31 cellular contexts compared by ENCODE assay signal in the genomic region with DNA sequence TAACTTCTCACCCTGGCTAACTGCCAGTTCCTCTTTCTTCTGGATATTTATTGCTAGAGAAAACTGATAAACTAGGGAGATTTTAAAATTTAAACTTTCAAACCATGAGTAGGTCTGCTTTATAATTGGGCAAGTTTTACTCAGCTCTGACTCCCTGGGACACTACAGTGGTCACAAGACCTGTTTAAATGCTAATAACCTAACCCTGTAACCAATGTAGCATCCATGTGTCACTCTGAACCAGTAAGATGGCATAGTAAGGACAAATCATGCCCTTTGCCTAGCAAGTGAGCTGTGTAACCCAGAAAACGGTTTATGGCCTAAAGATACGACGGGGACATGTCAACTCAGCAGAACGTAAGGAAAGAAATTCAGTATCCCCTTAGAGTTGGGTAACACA.
A peak's percentile ranks its signal among the peaks of the same experiment; 100 is the strongest.
DNase-seq lines count a peak whose midpoint lies in the region; ATAC-seq, FAIRE-seq and TF ChIP-seq lines count a peak whose summit lies in the region.
"Had no signal": no experiment of that assay in that cellular context is flagged by ENCODE, and none has a peak within 500 bp of the region (broad histone marks: within the 10 kb centered on the region; RNA-seq: fewer than 3 reads in every experiment).

No MANE protein-coding gene starts in this region.

- no peaks in the 10 kb centered on the region for H3K27me3 ChIP-seq in CD4-positive, CD25-positive, alpha-beta regulatory T cell (ENCODE audit: control insufficient read depth, insufficient read depth, low read length)
- H3K27me3 ChIP-seq: BE2C, MG63, pancreas, uterus had no signal

- H3K36me3 ChIP-seq in CD4-positive, CD25-positive, alpha-beta regulatory T cell (ENCODE audit: control insufficient read depth, insufficient read depth, low read length), result peaks cover 50% of the 10 kb centered on the region
- H3K36me3 ChIP-seq: BE2C, MG63, uterus had no signal

- no peaks in the 10 kb centered on the region for H3K9me3 ChIP-seq in CD4-positive, CD25-positive, alpha-beta regulatory T cell (ENCODE audit: control insufficient read depth in 2 of 2, low read length in 2 of 2)
- H3K9me3 ChIP-seq: BE2C, left ventricle myocardium inferior, MG63, pancreas, thoracic aorta, uterus had no signal

- peak overlapping the region in 2 of 3 donors; percentile 38 to 42 for H3K27ac Mint-ChIP-seq in CD4-positive, CD25-positive, alpha-beta regulatory T cell
- H3K27ac Mint-ChIP-seq in central memory CD8-positive, alpha-beta T cell (ENCODE audit: low read depth), result peak overlapping the region; percentile 67

- H3K27ac ChIP-seq in CD4-positive, CD25-positive, alpha-beta regulatory T cell (ENCODE audit: insufficient read depth, low read length, poor library complexity, severe bottlenecking), result no peak overlapping the region
- H3K27ac ChIP-seq: KMS-11, left ventricle myocardium inferior, pancreas, PC-9, skin epidermis, thoracic aorta, uterus had no signal

- H3K4me3 ChIP-seq in CD4-positive, CD25-positive, alpha-beta regulatory T cell (ENCODE audit: low read depth, low read length), result no peak overlapping the region
- H3K4me3 ChIP-seq: left ventricle myocardium inferior, MG63, pancreas, PC-9, skin epidermis, thoracic aorta, uterus had no signal

- FAIRE-seq in HTR-8/SVneo (lab: Jason Lieb, UNC), result peak; percentile 86
- FAIRE-seq: GM12891, H54, islet of Langerhans, pancreas had no signal

- H3K4me3 Mint-ChIP-seq in CD4-positive, CD25-positive, alpha-beta regulatory T cell, result no peak overlapping the region
- no peak overlapping the region for H3K4me3 Mint-ChIP-seq in central memory CD8-positive, alpha-beta T cell

- H3K4me1 ChIP-seq in CD4-positive, CD25-positive, alpha-beta regulatory T cell (ENCODE audit: control insufficient read depth, insufficient read depth, low read length, poor library complexity, severe bottlenecking), result no peaks in the 10 kb centered on the region
- H3K4me1 ChIP-seq: BE2C, uterus had no signal

- no peaks in the 10 kb centered on the region for H3K9me3 Mint-ChIP-seq in CD4-positive, CD25-positive, alpha-beta regulatory T cell
- no peaks in the 10 kb centered on the region for H3K9me3 Mint-ChIP-seq in central memory CD8-positive, alpha-beta T cell

- DNase-seq in CD4-positive, CD25-positive, alpha-beta regulatory T cell, result no peak
- DNase-seq in HTR-8/SVneo (ENCODE audit: insufficient read length, low spot score) (no peak), omental fat pad (ENCODE audit: low spot score) (no peak), nucleus accumbens (lab: John Stamatoyannopoulos, UW) (no peak), NCI-H69 (lab: John Stamatoyannopoulos, UW) (no peak)
- no peak for DNase-seq in central memory CD8-positive, alpha-beta T cell (ENCODE audit: low spot score in 2 of 2)
- DNase-seq: activated CD4-positive, alpha-beta T cell treated with anti-CD3 and anti-CD28 coated beads for 1 hour; activated gamma-delta T cell treated with Interleukin-2 at 50 U/mL for 16 hours; BE2C; dermis blood vessel endothelial cell; DMS153; left ventricle myocardium inferior; MG63; NCI-H1105; NCI-H187 treated with DMSO at 0.1 percent for 48 hours; NCI-H2171; NCI-H524 treated with DMSO at 0.1 percent for 48 hours; NK-92 treated with Interleukin-12 subunit alpha and Interleukin-12 subunit beta, amount 100 ng/mL, for 24 hours; pancreas; PC-9; stimulated activated naive CD8-positive, alpha-beta T cell treated with anti-CD3 and anti-CD28 coated beads, Interleukin-15, Interleukin-2, amounts not matched to agents 100 U/mL and 50 U/mL, for 24 hours; T-helper 2 cell; uterus had no signal

- peaks cover 0 to 17% (median 5%) of the 10 kb centered on the region in 4 donors for H3K4me1 Mint-ChIP-seq in CD4-positive, CD25-positive, alpha-beta regulatory T cell
- H3K4me1 Mint-ChIP-seq in central memory CD8-positive, alpha-beta T cell, result peaks cover 11% of the 10 kb centered on the region

- peaks cover 45% of the 10 kb centered on the region for H3K36me3 Mint-ChIP-seq in CD4-positive, CD25-positive, alpha-beta regulatory T cell
- peaks cover 33% of the 10 kb centered on the region for H3K36me3 Mint-ChIP-seq in central memory CD8-positive, alpha-beta T cell (ENCODE audit: insufficient read depth)

- H3K27me3 Mint-ChIP-seq in CD4-positive, CD25-positive, alpha-beta regulatory T cell, result no peaks in the 10 kb centered on the region
- no peaks in the 10 kb centered on the region for H3K27me3 Mint-ChIP-seq in central memory CD8-positive, alpha-beta T cell

- ATAC-seq in CD4-positive, CD25-positive, alpha-beta regulatory T cell (ENCODE audit: low read depth in 2 of 2), result no peak
- no peak for ATAC-seq in central memory CD8-positive, alpha-beta T cell (replicated peaks; ENCODE audit: extremely low read depth, poor library complexity, severe bottlenecking)
- ATAC-seq in omental fat pad (ENCODE audit: low FRiP score) (peak; percentile 51), GM21447 (IDR thresholded peaks at IDR 0.05; ENCODE audit: unreplicated experiment) (no peak)
- ATAC-seq: esophagus mucosa; stimulated activated naive CD8-positive, alpha-beta T cell treated with anti-CD3 and anti-CD28 coated beads, Interleukin-15, Interleukin-2, amounts not matched to agents 100 U/mL and 50 U/mL, for 24 hours had no signal

- TF ChIP-seq CTCF in omental fat pad (IDR thresholded peaks at IDR 0.05), result no peak
